17 cellular contexts compared by ENCODE assay signal in the genomic region with DNA sequence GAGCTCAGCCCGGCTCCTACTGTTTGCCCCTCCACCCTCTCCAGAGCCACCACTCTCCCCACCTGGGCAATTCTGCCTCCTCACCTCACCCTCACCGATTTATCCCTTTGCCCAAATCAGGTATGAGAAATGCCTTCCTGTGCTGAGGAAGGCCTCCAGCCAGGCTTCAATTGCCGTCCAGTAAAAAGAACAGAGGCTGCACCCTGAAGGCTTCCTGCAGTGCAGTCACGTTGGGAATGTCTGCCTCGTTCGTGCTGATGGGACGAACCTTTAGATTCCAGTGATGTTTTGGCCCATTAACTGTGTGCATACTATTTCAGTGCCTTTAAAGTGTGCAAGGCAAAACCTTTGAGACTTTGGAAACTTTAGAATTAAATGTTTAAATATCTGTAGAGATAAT. TPM values are rescaled to one million over a fixed set of nuclear protein-coding genes. Genes with fewer than 3 reads are reported as not detected.
DNase-seq lines count a peak whose midpoint lies in the region; TF ChIP-seq lines count a peak whose summit lies in the region.
"Had no signal": no experiment of that assay in that cellular context is flagged by ENCODE, and none has a peak within 500 bp of the region (broad histone marks: within the 10 kb centered on the region; RNA-seq: fewer than 3 reads in every experiment).

No MANE protein-coding gene starts in this region.

- no peak overlapping the region for H3K4me3 ChIP-seq in esophagus muscularis mucosa
- H3K4me3 ChIP-seq: BLaER1 treated with 17β-estradiol and CSF1 and Interleukin-3, amounts not matched to agents 10 nM and 100 nM; GM23338 had no signal

- intact Hi-C loops in posterior vena cava (cut with DNase I), result no loop called here
- intact Hi-C loops in esophagus muscularis mucosa (cut with DNase I), result no loop called here

- TF ChIP-seq CTCF in 22Rv1 (IDR thresholded peaks at IDR 0.05) (no peak), esophagus muscularis mucosa (IDR thresholded peaks at IDR 0.05) (no peak)

- H3K4me1 ChIP-seq in esophagus muscularis mucosa, result no peaks in the 10 kb centered on the region

- 66% methylated on average over 7 of the region's 7 CpGs for WGBS in esophagus muscularis mucosa

- no peaks in the 10 kb centered on the region for H3K36me3 ChIP-seq in esophagus muscularis mucosa
- H3K36me3 ChIP-seq: BLaER1 treated with 17β-estradiol and CSF1 and Interleukin-3, amounts not matched to agents 10 nM and 100 nM had no signal

- no peak for TF ChIP-seq RAD21 in Ishikawa (IDR thresholded peaks at IDR 0.05; ENCODE audit: low read depth)

- peak; percentile 76 for DNase-seq in islet precursor cell
- peak; percentile 12 for DNase-seq in posterior vena cava (ENCODE audit: low spot score)
- no peak for DNase-seq in AG20443 (ENCODE audit: low spot score)
- DNase-seq in activated CD4-positive, alpha-beta T cell treated with anti-CD3 and anti-CD28 coated beads, Interleukin-2, amount 50 U/mL, for 1 hour, result no peak
- DNase-seq in esophagus muscularis mucosa (ENCODE audit: extremely low spot score), result no peak
- DNase-seq: 8988T; CD8-positive, alpha-beta T cell; DMS 273 treated with DMSO at 0.1 percent for 48 hours; DMS53; DND-41; EL; HFFc6 had no signal

- no peaks in the 10 kb centered on the region for H3K9me3 ChIP-seq in esophagus muscularis mucosa
- H3K9me3 ChIP-seq: BLaER1 treated with 17β-estradiol and CSF1 and Interleukin-3, amounts not matched to agents 10 nM and 100 nM had no signal

- no peak for TF ChIP-seq POLR2A in esophagus muscularis mucosa (IDR thresholded peaks at IDR 0.05; ENCODE audit: low read depth)

- TF ChIP-seq EP300 in Ishikawa (IDR thresholded peaks at IDR 0.05; ENCODE audit: borderline replicate concordance), result peak; percentile 42; the same call in 1 of the 2 replicates
- TF ChIP-seq EP300 in esophagus muscularis mucosa (IDR thresholded peaks at IDR 0.05), result no peak

- peak overlapping the region; percentile 49 for H3K27ac ChIP-seq in 22Rv1
- no peak overlapping the region for H3K27ac ChIP-seq in esophagus muscularis mucosa (replicated peaks in 1 of 4)
- H3K27ac ChIP-seq: BLaER1 treated with 17β-estradiol and CSF1 and Interleukin-3, amounts not matched to agents 10 nM and 100 nM had no signal

- peaks cover 0 to 7% (median 0%) of the 10 kb centered on the region in 4 donors for H3K27me3 ChIP-seq in esophagus muscularis mucosa
- H3K27me3 ChIP-seq: BLaER1 treated with 17β-estradiol and CSF1 and Interleukin-3, amounts not matched to agents 10 nM and 100 nM had no signal

TF ChIP-seq in Ishikawa, 13 proteins besides CTCF, POLR2A, EP300 and RAD21:
- TF ChIP-seq, protein P1, sequence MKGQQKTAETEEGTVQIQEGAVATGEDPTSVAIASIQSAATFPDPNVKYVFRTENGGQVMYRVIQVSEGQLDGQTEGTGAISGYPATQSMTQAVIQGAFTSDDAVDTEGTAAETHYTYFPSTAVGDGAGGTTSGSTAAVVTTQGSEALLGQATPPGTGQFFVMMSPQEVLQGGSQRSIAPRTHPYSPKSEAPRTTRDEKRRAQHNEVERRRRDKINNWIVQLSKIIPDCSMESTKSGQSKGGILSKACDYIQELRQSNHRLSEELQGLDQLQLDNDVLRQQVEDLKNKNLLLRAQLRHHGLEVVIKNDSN (IDR thresholded peaks at IDR 0.05), result 0 out of 2 replicates have a peak, but pooled peaks have one; percentile 21
- TF ChIP-seq, protein P2, sequence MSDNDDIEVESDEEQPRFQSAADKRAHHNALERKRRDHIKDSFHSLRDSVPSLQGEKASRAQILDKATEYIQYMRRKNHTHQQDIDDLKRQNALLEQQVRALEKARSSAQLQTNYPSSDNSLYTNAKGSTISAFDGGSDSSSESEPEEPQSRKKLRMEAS (IDR thresholded peaks at IDR 0.05), result 0 out of 2 replicates have a peak, but pooled peaks have one; percentile 27
- peak; percentile 52; the same call in 1 of the 2 replicates for TF ChIP-seq TEAD4 (IDR thresholded peaks at IDR 0.05)
- no peak for TF ChIP-seq TCF12 (IDR thresholded peaks at IDR 0.05; ENCODE audit: low read depth)

RNA-seq across cellular contexts. Expression of a gene that starts 34.2 kb away (rescaled TPM):
- total RNA-seq in posterior vena cava, result under 1 TPM; 0.33 to 0.42 TPM
- under 1 TPM in 1 of 4 donors, not detected in 3; 0.17 TPM for total RNA-seq in esophagus muscularis mucosa
- total RNA-seq: A673; CD8-positive, alpha-beta T cell; HFFc6 had no signal

RNA-seq across cellular contexts. Expression of a gene that starts 57.0 kb away (rescaled TPM):
- total RNA-seq in posterior vena cava, result 100 to 1,000 TPM; 111 to 144 TPM
- 10 to 100 TPM; 64.8 to 99.7 (median 85.3) TPM for total RNA-seq in esophagus muscularis mucosa

Comparison
In these comparisons a context has a peak if more than half of its experiments do, and no peak if none do; other contexts are left out.
1. DNase-seq: peak in islet precursor cell (single experiment) and posterior vena cava (single experiment); none in AG20443 (single experiment), activated CD4-positive, alpha-beta T cell treated with anti-CD3 and anti-CD28 coated beads, Interleukin-2, amount 50 U/mL, for 1 hour (single experiment) and esophagus muscularis mucosa (single experiment).